In the genomic region with DNA sequence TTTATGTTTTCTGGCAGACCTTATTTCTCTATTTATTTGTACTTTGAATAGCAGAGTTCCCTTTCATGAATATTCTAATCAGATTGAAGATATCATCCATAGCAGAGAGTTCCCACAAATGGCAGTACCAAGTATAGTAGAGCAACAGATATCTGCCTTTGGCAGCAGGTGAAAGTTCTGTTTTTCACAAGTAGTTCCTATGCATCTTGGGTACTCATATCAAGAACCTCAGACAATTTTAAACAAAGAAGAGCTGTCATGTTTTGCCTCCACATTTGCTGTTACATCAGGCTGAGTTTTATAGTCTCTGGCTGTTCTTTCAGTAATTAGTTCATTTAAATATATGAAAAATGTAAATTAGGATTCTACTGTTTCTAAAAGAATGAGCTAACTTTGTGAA, we compare ENCODE assay signal across 35 cellular contexts.
"Had no signal": no experiment of that assay in that cellular context is flagged by ENCODE, and none has a peak within 500 bp of the region (broad histone marks: within the 10 kb centered on the region; RNA-seq: fewer than 3 reads in every experiment).

No MANE protein-coding gene starts in this region.

- H3K4me3 ChIP-seq: MG63 had no signal

- H3K27me3 ChIP-seq: MG63 had no signal

- DNase-seq: Karpas-422, Kasumi-1, MG63, MM.1S, MV-4-11, NCI-H1048, NCI-H1092, NCI-H1092 treated with DMSO at 0.1 percent for 48 hours, NCI-H1105, NCI-H1105 treated with DMSO at 0.1 percent for 48 hours, NCI-H1417, NCI-H1436, NCI-H1436 treated with DMSO at 0.1 percent for 48 hours, NCI-H146, NCI-H1694, NCI-H1694 treated with DMSO at 0.1 percent for 48 hours, NCI-H187, NCI-H187 treated with DMSO at 0.1 percent for 48 hours, NCI-H1930, NCI-H2029, NCI-H2029 treated with DMSO at 0.1 percent for 48 hours, NCI-H2081, NCI-H2081 treated with DMSO at 0.1 percent for 48 hours, NCI-H2107, NCI-H2171, NCI-H2171 treated with DMSO at 0.1 percent for 48 hours, NCI-H2227 treated with DMSO at 0.1 percent for 48 hours, NCI-H226, NCI-H345, NCI-H446, NCI-H446 treated with DMSO at 0.1 percent for 48 hours, NCI-H510A, NCI-H510A treated with DMSO at 0.1 percent for 48 hours, NCI-H524, NCI-H524 treated with DMSO at 0.1 percent for 48 hours had no signal

- H3K36me3 ChIP-seq: MG63 had no signal
